Comparison of ENCODE assay signal across 7 cellular contexts in genomic region chr7:143381427-143382125, GRCh38. TPM values are rescaled to one million over a fixed set of nuclear protein-coding genes. Genes with fewer than 3 reads are reported as not detected.
DNase-seq lines count a peak whose midpoint lies in the region; TF ChIP-seq lines count a peak whose summit lies in the region.

No MANE protein-coding gene starts in this region.

- POLR2A ChIA-PET in GM10248 (lab: Yijun Ruan, JAX): no interaction called here

- in situ Hi-C loops in GM13977 (cut with MboI; ENCODE audit: low pct_unique_long_range_greater_than_20kb, low sequenced_read_pairs, unreplicated experiment): no loop called here

- H3K4me3 ChIP-seq in iPS-18a (ENCODE audit: low read length) (peak overlapping the region; percentile 88), sigmoid colon (peak overlapping the region; percentile 82 to 100 (median 91))

- peak; percentile 69 for DNase-seq in GM13977 (ENCODE audit: low spot score)
- peak; percentile 63 for DNase-seq in H4 (ENCODE audit: low spot score)
- peak; percentile 73 for DNase-seq in LHCN-M2 (ENCODE audit: low read depth)
- peak in 37 of 58 donors; percentile 9 to 79 (median 42) for DNase-seq in anterior cingulate cortex (lab: John Stamatoyannopoulos, UW)
- peak; percentile 92 for DNase-seq in sigmoid colon
- no peak for DNase-seq in GM10248 (ENCODE audit: extremely low spot score)

- intact Hi-C loops in sigmoid colon (cut with DNase I): loop anchor here (5.0 to 10.0 kb wide), 5 partner anchors 36 to 527 kb away; partner anchors contain the start of genes CASP2, EPHB6, GSTK1 and TCAF1

- TF ChIP-seq CTCF in GM13977 (IDR thresholded peaks at IDR 0.05; ENCODE audit: extremely low read depth, insufficient read depth, missing control alignments) (no peak), sigmoid colon (IDR thresholded peaks at IDR 0.05) (no peak), GM10248 (IDR thresholded peaks at IDR 0.05; ENCODE audit: control extremely low read depth, extremely low read depth, low read depth, missing control alignments) (no peak)

- TF ChIP-seq EP300 in sigmoid colon (IDR thresholded peaks at IDR 0.05): peak in 1 of 4 donors; percentile 9

- H3K27ac ChIP-seq in iPS-18a (ENCODE audit: low read length) (peak overlapping the region; percentile 6), sigmoid colon (peak overlapping the region; percentile 97 to 100 (median 100))

- CTCF ChIA-PET in GM10248 (lab: Yijun Ruan, JAX): interaction anchor here (1.2 kb wide), 1 partner anchor 53 kb away, joined by 3 read pairs; no protein-coding TSS in a partner anchor

- H3K9me3 ChIP-seq in iPS-18a (ENCODE audit: control insufficient read depth, low read depth, low read length) (no peaks in the 10 kb centered on the region), sigmoid colon (no peaks in the 10 kb centered on the region)

- no peak for TF ChIP-seq POLR2A in sigmoid colon (IDR thresholded peaks at IDR 0.05)

- WGBS in sigmoid colon, 2 donors: 2 to 3% methylated on average over 64 of the region's 64 CpGs

- H3K4me1 ChIP-seq in iPS-18a (ENCODE audit: control insufficient read depth, low read depth, low read length) (peaks cover 16% of the 10 kb centered on the region), sigmoid colon (peaks cover 0 to 79% (median 73%) of the 10 kb centered on the region in 4 donors)

- no peaks in the 10 kb centered on the region for H3K27me3 ChIP-seq in iPS-18a (ENCODE audit: control insufficient read depth, insufficient read depth, low read length)
- H3K27me3 ChIP-seq in sigmoid colon: no peaks in the 10 kb centered on the region

- peak overlapping the region; percentile 89 for H3K9ac ChIP-seq in iPS-18a (ENCODE audit: low read length)

- H3K36me3 ChIP-seq in iPS-18a (ENCODE audit: control insufficient read depth, low read depth, low read length) (peaks cover 30% of the 10 kb centered on the region), sigmoid colon (peaks cover 0 to 15% (median 5%) of the 10 kb centered on the region in 4 donors)

RNA-seq across cellular contexts. Expression of gene ZYX, which starts 0.4 kb away (rescaled TPM):
- total RNA-seq in H4 (2014; rRNA removed; shearing (Covaris generic)): 31.2 and 43.3 TPM in 2 replicates
- total RNA-seq in LHCN-M2 (2014; rRNA removed) (137 and 142 TPM in 2 replicates), sigmoid colon (100 to 1,000 TPM in 2 of 4 donors, 10 to 100 TPM in 2; 67.3 to 218 (median 120) TPM)
- 522 TPM for polyA plus RNA-seq in LHCN-M2 (2012)
- polyA plus RNA-seq in sigmoid colon: 10 to 100 TPM; 34.4 to 91.3 (median 46.8) TPM

RNA-seq across cellular contexts. Expression of gene FAM131B, which starts 19.1 kb away (rescaled TPM):
- 2.0 and 3.1 TPM in 2 replicates for total RNA-seq in H4 (2014; rRNA removed; shearing (Covaris generic))
- total RNA-seq in LHCN-M2 (2014; rRNA removed) (1.1 and 1.5 TPM in 2 replicates), sigmoid colon (10 to 100 TPM in 1 of 4 donors, 1 to 10 TPM in 3; 6.4 to 15.7 (median 6.8) TPM)
- polyA plus RNA-seq in LHCN-M2 (2012): 1.3 TPM
- 1 to 10 TPM in 1 of 3 donors, under 1 TPM in 2; under 0.01 to 2.0 (median under 0.01) TPM for polyA plus RNA-seq in sigmoid colon

RNA-seq across cellular contexts. Expression of gene EPHA1, which starts 27.1 kb away (rescaled TPM):
- not detected in 2 replicates for total RNA-seq in H4 (2014; rRNA removed; shearing (Covaris generic))
- total RNA-seq in LHCN-M2 (2014; rRNA removed) (not detected in 2 replicates), sigmoid colon (1 to 10 TPM in 1 of 4 donors, under 1 TPM in 1, not detected in 2; 0.14 to 1.5 TPM)
- 1.00 TPM for polyA plus RNA-seq in LHCN-M2 (2012)
- 10 to 100 TPM in 1 of 3 donors, 1 to 10 TPM in 1, under 1 TPM in 1; 0.92 to 10.2 (median 4.2) TPM for polyA plus RNA-seq in sigmoid colon
